23 cellular contexts compared by ENCODE assay signal in the genomic region with DNA sequence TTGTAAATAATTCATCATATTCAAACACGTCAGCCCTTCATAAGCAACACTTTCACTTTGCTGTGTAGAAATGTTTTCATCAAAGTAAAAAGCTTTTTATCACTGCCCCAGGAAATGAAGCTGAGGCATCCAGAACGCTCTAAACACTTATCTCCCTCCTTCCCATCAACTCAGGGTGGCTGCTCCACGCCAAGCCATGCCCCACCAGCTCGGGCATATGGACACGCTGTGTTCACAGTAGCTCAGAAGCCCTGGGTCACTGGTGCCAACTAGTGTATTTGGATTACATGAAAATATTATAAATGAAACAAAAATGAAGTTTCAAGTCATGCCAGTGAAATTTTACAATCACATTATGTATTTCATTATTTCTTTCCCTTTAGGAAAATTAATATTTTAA. TPM values are rescaled to one million over a fixed set of nuclear protein-coding genes. Genes with fewer than 3 reads are reported as not detected.
"Had no signal": no experiment of that assay in that cellular context is flagged by ENCODE, and none has a peak within 500 bp of the region (broad histone marks: within the 10 kb centered on the region; RNA-seq: fewer than 3 reads in every experiment).

No MANE protein-coding gene starts in this region.

- H3K4me3 ChIP-seq: coronary artery, hepatocyte, lower lobe of right lung, sigmoid colon, spleen, thoracic aorta, vagina had no signal

- H3K27me3 ChIP-seq: foreskin keratinocyte, sigmoid colon, spleen, vagina had no signal

- H3K9me3 ChIP-seq: lower lobe of right lung, sigmoid colon, spleen, thoracic aorta, vagina had no signal

- DNase-seq: activated CD4-positive, alpha-beta T cell treated with anti-CD3 and anti-CD28 coated beads for 48 hours; activated CD8-positive, alpha-beta T cell treated with anti-CD3 and anti-CD28 coated beads, Interleukin-2, amount 10 ng/mL, durations not matched to agents 7 days and 5 days; activated gamma-delta T cell; activated naive CD4-positive, alpha-beta T cell treated with anti-CD3 and anti-CD28 coated beads, Interleukin-2, amount 50 U/mL, for 16 hours; activated naive CD8-positive, alpha-beta T cell treated with anti-CD3 and anti-CD28 coated beads, Interleukin-2, amount 50 U/mL, for 24 hours; central memory CD4-positive, alpha-beta T cell; endodermal cell; foreskin keratinocyte; immature natural killer cell; lower lobe of right lung; naive thymus-derived CD8-positive, alpha-beta T cell; retina; sigmoid colon; spleen; stimulated activated CD4-positive, alpha-beta T cell treated with anti-CD3 and anti-CD28 coated beads, Interleukin-4, amount 100 ng/mL, for 1 hour; stimulated activated naive CD4-positive, alpha-beta T cell; T1000 had no signal

- H3K36me3 ChIP-seq: lower lobe of right lung, sigmoid colon, spleen, thoracic aorta, vagina had no signal

- ATAC-seq: activated CD8-positive, alpha-beta T cell treated with anti-CD3 and anti-CD28 coated beads, Interleukin-2, amount 10 ng/mL, durations not matched to agents 7 days and 5 days; activated naive CD8-positive, alpha-beta T cell treated with anti-CD3 and anti-CD28 coated beads, Interleukin-2, amount 50 U/mL, for 24 hours; foreskin keratinocyte; left lobe of liver; lower lobe of right lung; naive thymus-derived CD8-positive, alpha-beta T cell had no signal

RNA-seq across cellular contexts. Expression of gene PDE10A, which starts 10.3 kb away (rescaled TPM):
- total RNA-seq: activated CD8-positive, alpha-beta T cell treated with anti-CD3 and anti-CD28 coated beads, Interleukin-2, amount 10 ng/mL, durations not matched to agents 7 days and 5 days; activated T-helper 1 cell treated with anti-CD3 and anti-CD28 coated beads, Interleukin-12 subunit alpha, Interleukin-12 subunit beta, Interleukin-2, Interleukin-4 antibody, amounts not matched to agents 30 ng/mL and 10 ng/mL and 1 ng/mL, durations not matched to agents 14 hours and 24 hours and 36 hours; foreskin keratinocyte; naive thymus-derived CD8-positive, alpha-beta T cell had no signal
